ENCODE assay signal across 2 cellular contexts in the genomic region with DNA sequence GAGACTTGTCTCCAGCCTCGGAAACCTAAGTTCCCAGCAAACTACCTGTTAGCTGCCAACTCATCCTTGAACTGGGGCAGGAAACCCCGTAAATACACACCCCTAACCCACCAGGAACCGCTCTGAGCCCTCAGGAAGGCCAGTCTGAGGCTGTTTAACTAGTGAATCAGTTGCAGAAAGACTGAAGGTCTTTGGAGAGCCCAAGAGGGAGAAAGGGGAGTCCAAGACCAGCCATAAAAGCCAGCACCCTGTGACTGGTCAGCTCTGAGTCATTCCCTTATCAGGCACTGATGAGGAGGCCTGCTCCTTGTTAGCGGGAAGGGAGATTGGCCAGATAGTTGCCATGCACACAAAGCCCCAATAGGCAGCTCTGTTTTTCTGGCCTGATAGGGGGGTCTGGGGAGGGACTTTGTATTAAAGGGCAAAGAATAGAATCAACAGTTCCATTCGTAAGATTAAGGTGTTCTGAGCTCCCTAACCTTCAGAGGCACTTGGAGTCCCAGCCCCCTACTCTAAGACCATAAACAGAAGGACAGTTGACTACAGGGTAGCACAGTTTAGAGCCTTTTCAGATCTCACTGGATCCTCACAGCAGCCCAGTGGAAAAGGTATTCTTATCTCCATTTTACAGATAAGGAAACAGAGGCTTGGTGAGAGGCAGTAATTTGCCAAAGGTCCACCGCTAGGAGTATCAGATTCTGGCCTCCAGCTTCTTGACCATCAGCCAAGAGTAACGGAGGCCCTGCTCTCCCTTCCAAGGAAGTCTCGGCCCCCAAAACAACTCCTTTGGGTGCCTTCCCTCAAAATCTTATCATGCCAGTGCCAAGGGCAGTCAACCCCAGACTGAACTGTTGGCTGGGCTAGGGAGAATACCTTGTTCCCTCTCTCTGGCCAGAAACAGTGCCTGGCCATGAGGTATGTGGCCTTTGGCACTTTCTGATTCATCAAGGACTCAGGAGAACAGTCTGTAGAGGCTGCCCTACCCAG.
TF ChIP-seq lines count a peak whose summit lies in the region.

No MANE protein-coding gene starts in this region.

TF ChIP-seq in SK-N-SH, 30 proteins besides CTCF, POLR2A, EP300 and RAD21 (continues in another document):
- TF ChIP-seq MEF2A (IDR thresholded peaks at IDR 0.05; ENCODE audit: borderline replicate concordance, low read depth) = peak; percentile 60; the same call in 1 of the 2 replicates
- TF ChIP-seq, protein P1, sequence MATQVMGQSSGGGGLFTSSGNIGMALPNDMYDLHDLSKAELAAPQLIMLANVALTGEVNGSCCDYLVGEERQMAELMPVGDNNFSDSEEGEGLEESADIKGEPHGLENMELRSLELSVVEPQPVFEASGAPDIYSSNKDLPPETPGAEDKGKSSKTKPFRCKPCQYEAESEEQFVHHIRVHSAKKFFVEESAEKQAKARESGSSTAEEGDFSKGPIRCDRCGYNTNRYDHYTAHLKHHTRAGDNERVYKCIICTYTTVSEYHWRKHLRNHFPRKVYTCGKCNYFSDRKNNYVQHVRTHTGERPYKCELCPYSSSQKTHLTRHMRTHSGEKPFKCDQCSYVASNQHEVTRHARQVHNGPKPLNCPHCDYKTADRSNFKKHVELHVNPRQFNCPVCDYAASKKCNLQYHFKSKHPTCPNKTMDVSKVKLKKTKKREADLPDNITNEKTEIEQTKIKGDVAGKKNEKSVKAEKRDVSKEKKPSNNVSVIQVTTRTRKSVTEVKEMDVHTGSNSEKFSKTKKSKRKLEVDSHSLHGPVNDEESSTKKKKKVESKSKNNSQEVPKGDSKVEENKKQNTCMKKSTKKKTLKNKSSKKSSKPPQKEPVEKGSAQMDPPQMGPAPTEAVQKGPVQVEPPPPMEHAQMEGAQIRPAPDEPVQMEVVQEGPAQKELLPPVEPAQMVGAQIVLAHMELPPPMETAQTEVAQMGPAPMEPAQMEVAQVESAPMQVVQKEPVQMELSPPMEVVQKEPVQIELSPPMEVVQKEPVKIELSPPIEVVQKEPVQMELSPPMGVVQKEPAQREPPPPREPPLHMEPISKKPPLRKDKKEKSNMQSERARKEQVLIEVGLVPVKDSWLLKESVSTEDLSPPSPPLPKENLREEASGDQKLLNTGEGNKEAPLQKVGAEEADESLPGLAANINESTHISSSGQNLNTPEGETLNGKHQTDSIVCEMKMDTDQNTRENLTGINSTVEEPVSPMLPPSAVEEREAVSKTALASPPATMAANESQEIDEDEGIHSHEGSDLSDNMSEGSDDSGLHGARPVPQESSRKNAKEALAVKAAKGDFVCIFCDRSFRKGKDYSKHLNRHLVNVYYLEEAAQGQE (IDR thresholded peaks at IDR 0.05; ENCODE audit: low read depth, low read length) = peak; percentile 78
- peak; percentile 70; the same call in 1 of the 2 replicates for TF ChIP-seq FOXM1 (IDR thresholded peaks at IDR 0.05; ENCODE audit: low read depth)
- TF ChIP-seq, protein P2, sequence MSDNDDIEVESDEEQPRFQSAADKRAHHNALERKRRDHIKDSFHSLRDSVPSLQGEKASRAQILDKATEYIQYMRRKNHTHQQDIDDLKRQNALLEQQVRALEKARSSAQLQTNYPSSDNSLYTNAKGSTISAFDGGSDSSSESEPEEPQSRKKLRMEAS (IDR thresholded peaks at IDR 0.05; ENCODE audit: low read depth) = peak; percentile 72; the same call in 1 of the 2 replicates
- peak; percentile 85 for TF ChIP-seq NFIC (IDR thresholded peaks at IDR 0.05; ENCODE audit: borderline replicate concordance)
- TF ChIP-seq, protein P3, sequence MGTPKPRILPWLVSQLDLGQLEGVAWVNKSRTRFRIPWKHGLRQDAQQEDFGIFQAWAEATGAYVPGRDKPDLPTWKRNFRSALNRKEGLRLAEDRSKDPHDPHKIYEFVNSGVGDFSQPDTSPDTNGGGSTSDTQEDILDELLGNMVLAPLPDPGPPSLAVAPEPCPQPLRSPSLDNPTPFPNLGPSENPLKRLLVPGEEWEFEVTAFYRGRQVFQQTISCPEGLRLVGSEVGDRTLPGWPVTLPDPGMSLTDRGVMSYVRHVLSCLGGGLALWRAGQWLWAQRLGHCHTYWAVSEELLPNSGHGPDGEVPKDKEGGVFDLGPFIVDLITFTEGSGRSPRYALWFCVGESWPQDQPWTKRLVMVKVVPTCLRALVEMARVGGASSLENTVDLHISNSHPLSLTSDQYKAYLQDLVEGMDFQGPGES (IDR thresholded peaks at IDR 0.05; ENCODE audit: low read depth, low read length) = no peak
- peak; percentile 24; the same call in 1 of the 2 replicates for TF ChIP-seq ELF1 (IDR thresholded peaks at IDR 0.05)
- TF ChIP-seq CHD2 (IDR thresholded peaks at IDR 0.05; ENCODE audit: low read length, partially characterized antibody) = peak; percentile 89
- TF ChIP-seq MXI1 (IDR thresholded peaks at IDR 0.05; ENCODE audit: low read depth, low read length) = peak; percentile 27; the same call in 1 of the 2 replicates
- no peak for TF ChIP-seq EZH2phosphoT487 (IDR thresholded peaks at IDR 0.05; ENCODE audit: borderline replicate concordance, low read depth)
- TF ChIP-seq, protein P4, sequence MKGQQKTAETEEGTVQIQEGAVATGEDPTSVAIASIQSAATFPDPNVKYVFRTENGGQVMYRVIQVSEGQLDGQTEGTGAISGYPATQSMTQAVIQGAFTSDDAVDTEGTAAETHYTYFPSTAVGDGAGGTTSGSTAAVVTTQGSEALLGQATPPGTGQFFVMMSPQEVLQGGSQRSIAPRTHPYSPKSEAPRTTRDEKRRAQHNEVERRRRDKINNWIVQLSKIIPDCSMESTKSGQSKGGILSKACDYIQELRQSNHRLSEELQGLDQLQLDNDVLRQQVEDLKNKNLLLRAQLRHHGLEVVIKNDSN (IDR thresholded peaks at IDR 0.05; ENCODE audit: borderline replicate concordance, low read depth) = peak; percentile 49
- peak; percentile 98 for TF ChIP-seq FOSL2 (IDR thresholded peaks at IDR 0.05; ENCODE audit: borderline replicate concordance, low read depth)
- TF ChIP-seq, protein P5, sequence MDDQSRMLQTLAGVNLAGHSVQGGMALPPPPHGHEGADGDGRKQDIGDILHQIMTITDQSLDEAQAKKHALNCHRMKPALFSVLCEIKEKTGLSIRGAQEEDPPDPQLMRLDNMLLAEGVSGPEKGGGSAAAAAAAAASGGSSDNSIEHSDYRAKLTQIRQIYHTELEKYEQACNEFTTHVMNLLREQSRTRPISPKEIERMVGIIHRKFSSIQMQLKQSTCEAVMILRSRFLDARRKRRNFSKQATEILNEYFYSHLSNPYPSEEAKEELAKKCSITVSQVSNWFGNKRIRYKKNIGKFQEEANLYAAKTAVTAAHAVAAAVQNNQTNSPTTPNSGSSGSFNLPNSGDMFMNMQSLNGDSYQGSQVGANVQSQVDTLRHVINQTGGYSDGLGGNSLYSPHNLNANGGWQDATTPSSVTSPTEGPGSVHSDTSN (IDR thresholded peaks at IDR 0.05) = peak; percentile 92
- peak; percentile 54 for TF ChIP-seq TEAD4 (IDR thresholded peaks at IDR 0.05; ENCODE audit: borderline replicate concordance, insufficient read depth)
- TF ChIP-seq NRF1 (IDR thresholded peaks at IDR 0.05; ENCODE audit: low read depth, low read length) = no peak
- peak; percentile 78; the same call in 1 of the 2 replicates for TF ChIP-seq RXRA (IDR thresholded peaks at IDR 0.05; ENCODE audit: borderline replicate concordance, low read depth)
- peak; percentile 91 for TF ChIP-seq POLR2AphosphoS5 (IDR thresholded peaks at IDR 0.05; ENCODE audit: low read depth, low read length)
- TF ChIP-seq SMC3 (IDR thresholded peaks at IDR 0.05; ENCODE audit: low read depth, low read length) = no peak; the same call in 1 of the 2 replicates
- peak; percentile 93 for TF ChIP-seq RFX5 (IDR thresholded peaks at IDR 0.05; ENCODE audit: low read length)
- no peak; the same call in 1 of the 2 replicates for TF ChIP-seq SIN3A (IDR thresholded peaks at IDR 0.05; ENCODE audit: borderline replicate concordance, low read depth, low read length)
- TF ChIP-seq TAF1 (IDR thresholded peaks at IDR 0.05; ENCODE audit: borderline replicate concordance, low read depth, low read length) = peak; percentile 46; the same call in 1 of the 2 replicates

TF ChIP-seq in GM12891, 5 proteins besides CTCF, POLR2A, EP300 and RAD21:
- TF ChIP-seq SPI1 (IDR thresholded peaks at IDR 0.05; ENCODE audit: low read depth, low read length) (no peak), POU2F2 (IDR thresholded peaks at IDR 0.05; ENCODE audit: low read depth, low read length) (no peak), TAF1 (IDR thresholded peaks at IDR 0.05; ENCODE audit: low read depth, low read length) (no peak), PAX5 (IDR thresholded peaks at IDR 0.05; ENCODE audit: insufficient read depth, low read length, severe bottlenecking) (no peak), POLR2AphosphoS5 (IDR thresholded peaks at IDR 0.05; ENCODE audit: low read depth, low read length) (no peak)
